ENCODE assay signal across 8 cellular contexts in genomic region chr17:64505320-64506200, GRCh38. TPM values are rescaled to one million over a fixed set of nuclear protein-coding genes. Genes with fewer than 3 reads are reported as not detected.
DNase-seq lines count a peak whose midpoint lies in the region; ATAC-seq and TF ChIP-seq lines count a peak whose summit lies in the region.

No MANE protein-coding gene starts in this region.

- no peak for TF ChIP-seq EP300 in transverse colon (IDR thresholded peaks at IDR 0.05; ENCODE audit: low read depth)

- peak overlapping the region; percentile 95 to 100 (median 100) for H3K27ac ChIP-seq in BLaER1 treated with 17β-estradiol and CSF1 and Interleukin-3, amounts not matched to agents 10 nM and 100 nM
- peak overlapping the region; percentile 99 to 100 (median 100) for H3K27ac ChIP-seq in transverse colon

- WGBS in transverse colon (ENCODE audit: low coverage in 1 of 2), 2 donors = 1 to 3% methylated on average over 12 to 73 of the region's 76 CpGs

- peaks cover 66 to 89% (median 82%) of the 10 kb centered on the region in 11 experiments for H4K20me1 ChIP-seq in BLaER1 treated with 17β-estradiol and CSF1 and Interleukin-3, amounts not matched to agents 10 nM and 100 nM

- H3K9me3 ChIP-seq in BLaER1 treated with 17β-estradiol and CSF1 and Interleukin-3, amounts not matched to agents 10 nM and 100 nM (replicated peaks in 1 of 11) = no peaks in the 10 kb centered on the region
- no peaks in the 10 kb centered on the region for H3K9me3 ChIP-seq in transverse colon

- no peaks in the 10 kb centered on the region for H3K27me3 ChIP-seq in BLaER1 treated with 17β-estradiol and CSF1 and Interleukin-3, amounts not matched to agents 10 nM and 100 nM
- H3K27me3 ChIP-seq in transverse colon = no peaks in the 10 kb centered on the region

- H3K4me3 ChIP-seq in BLaER1 treated with 17β-estradiol and CSF1 and Interleukin-3, amounts not matched to agents 10 nM and 100 nM = peak overlapping the region; percentile 87 to 98 (median 92)
- H3K4me3 ChIP-seq in transverse colon = peak overlapping the region; percentile 78 to 95 (median 92)

- TF ChIP-seq POLR2A in transverse colon (IDR thresholded peaks at IDR 0.05) = peak; percentile 50

- DNase-seq in NCI-H1436 treated with DMSO at 0.1 percent for 48 hours (lab: John Stamatoyannopoulos, UW) = peak; percentile 56
- DNase-seq in T-helper 1 cell = peak; percentile 66 to 90 (median 82)
- peak; percentile 83 for DNase-seq in amniotic epithelial cell (ENCODE audit: low read depth)
- peak; percentile 89 for DNase-seq in left cardiac atrium
- DNase-seq in posterior vena cava (ENCODE audit: low spot score) = peak; percentile 98
- DNase-seq in transverse colon = peak; percentile 94

- H3K9ac ChIP-seq in BLaER1 treated with 17β-estradiol and CSF1 and Interleukin-3, amounts not matched to agents 10 nM and 100 nM = peak overlapping the region; percentile 96 to 100 (median 100)

- ATAC-seq in GM21576 (IDR thresholded peaks at IDR 0.05; ENCODE audit: unreplicated experiment) = peak; percentile 23
- peak; percentile 72 to 78 for ATAC-seq in left cardiac atrium

- intact Hi-C loops in left cardiac atrium (cut with DNase I) (no loop called here), posterior vena cava (cut with DNase I) (no loop called here), transverse colon (cut with DNase I; ENCODE audit: low total_unique reads) (no loop called here)

- TF ChIP-seq CTCF in transverse colon (IDR thresholded peaks at IDR 0.05) = peak in 2 of 5 experiments; percentile 30 to 40

- peaks cover 64 to 75% (median 65%) of the 10 kb centered on the region in 11 experiments for H3K36me3 ChIP-seq in BLaER1 treated with 17β-estradiol and CSF1 and Interleukin-3, amounts not matched to agents 10 nM and 100 nM
- H3K36me3 ChIP-seq in transverse colon = peaks cover 0 to 44% (median 24%) of the 10 kb centered on the region in 4 donors

- peak overlapping the region; percentile 81 to 96 (median 91); a peak in 20 of 22 replicates for H3K4me2 ChIP-seq in BLaER1 treated with 17β-estradiol and CSF1 and Interleukin-3, amounts not matched to agents 10 nM and 100 nM

- in situ Hi-C loops in transverse colon (cut with MboI; ENCODE audit: low pct_ligation_motif_present in 1 of 4, low pct_unique_long_range_greater_than_20kb in 1 of 4, low sequenced_read_pairs in 3 of 4) = no loop called here

- peaks cover 51 to 60% (median 55%) of the 10 kb centered on the region in 10 experiments for H3K4me1 ChIP-seq in BLaER1 treated with 17β-estradiol and CSF1 and Interleukin-3, amounts not matched to agents 10 nM and 100 nM
- H3K4me1 ChIP-seq in transverse colon = peaks cover 27 to 63% (median 37%) of the 10 kb centered on the region in 4 donors

RNA-seq across cellular contexts. Expression of gene DDX5, which starts 0.5 kb away (rescaled TPM):
- total RNA-seq in left cardiac atrium (100 to 1,000 TPM; 390 to 549 TPM), posterior vena cava (100 to 1,000 TPM; 615 to 636 TPM), transverse colon (1,000 to 10,000 TPM in 1 of 4 donors, 100 to 1,000 TPM in 3; 451 to 1,221 (median 694) TPM)

RNA-seq across cellular contexts. Expression of gene CEP95, which starts 1.2 kb away (rescaled TPM):
- total RNA-seq in left cardiac atrium = 10 to 100 TPM; 13.6 to 21.8 TPM
- total RNA-seq in posterior vena cava = 10 to 100 TPM; 29.7 to 33.0 TPM
- 10 to 100 TPM; 33.8 to 82.9 (median 46.1) TPM for total RNA-seq in transverse colon

RNA-seq across cellular contexts. Expression of gene POLG2, which starts 8.7 kb away (rescaled TPM):
- 1 to 10 TPM; 6.6 to 7.7 TPM for total RNA-seq in left cardiac atrium
- total RNA-seq in posterior vena cava = 10 to 100 TPM; 10.3 to 10.7 TPM
- 10 to 100 TPM in 1 of 4 donors, 1 to 10 TPM in 3; 4.8 to 10.8 (median 6.3) TPM for total RNA-seq in transverse colon

RNA-seq across cellular contexts. Expression of gene MILR1, which starts 56.6 kb away (rescaled TPM):
- total RNA-seq in left cardiac atrium (10 to 100 TPM in 1 of 2 donors, 1 to 10 TPM in 1; 5.0 to 13.7 TPM), posterior vena cava (10 to 100 TPM in 1 of 2 donors, 1 to 10 TPM in 1; 9.4 to 18.9 TPM), transverse colon (1 to 10 TPM in 2 of 4 donors, not detected in 2; 1.4 to 2.3 TPM)

Comparison
In these comparisons a context has a peak if more than half of its experiments do, and no peak if none do; other contexts are left out.
1. Peak in every context shown above with its lines: DNase-seq, ATAC-seq, H3K4me3 ChIP-seq and H3K27ac ChIP-seq.